Comparison of ENCODE assay signal across 11 cellular contexts in the genomic region with DNA sequence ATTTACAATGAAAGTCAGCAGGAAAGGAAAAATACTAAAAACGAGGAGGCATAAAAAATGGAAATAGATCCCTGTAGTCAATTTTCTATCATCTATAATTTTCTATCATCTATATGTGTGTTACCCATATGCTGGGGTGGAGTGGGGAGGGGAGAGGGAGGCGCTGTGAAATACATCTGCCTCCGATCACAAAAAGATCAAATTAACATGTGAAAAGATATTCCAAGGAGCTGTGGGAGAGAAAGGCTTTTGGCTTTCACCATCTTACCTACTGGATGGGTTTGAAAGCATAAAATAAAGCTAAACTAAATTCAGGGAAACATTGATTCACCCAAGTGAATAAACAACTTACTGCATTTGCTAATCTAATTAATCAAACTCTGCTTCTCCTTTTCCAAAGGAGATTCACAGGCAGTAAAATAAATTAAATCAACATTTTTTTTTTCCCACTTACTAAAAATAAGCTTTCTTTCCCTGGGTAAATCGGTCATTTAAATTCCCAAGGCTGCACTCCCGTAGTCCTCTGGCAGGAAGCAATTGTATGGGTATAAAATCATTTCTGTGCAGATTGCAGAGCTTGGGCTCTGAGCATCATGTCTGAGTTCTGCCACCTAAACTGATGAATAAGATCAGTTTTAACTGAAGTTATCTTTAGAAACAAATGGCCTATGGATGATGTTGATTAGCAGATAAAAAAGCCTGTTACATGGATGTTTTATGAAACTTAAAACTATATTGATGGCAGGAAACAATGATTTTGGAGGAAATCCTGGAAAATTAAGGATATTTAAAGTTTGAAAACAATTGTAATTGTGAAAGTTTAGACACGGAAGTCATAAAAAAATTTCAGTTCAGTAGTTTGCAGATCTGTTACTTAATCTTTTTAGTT.
DNase-seq lines count a peak whose midpoint lies in the region; ATAC-seq and TF ChIP-seq lines count a peak whose summit lies in the region.
"Had no signal": no experiment of that assay in that cellular context is flagged by ENCODE, and none has a peak within 500 bp of the region (broad histone marks: within the 10 kb centered on the region; RNA-seq: fewer than 3 reads in every experiment).

No MANE protein-coding gene starts in this region.

- H3K9ac ChIP-seq in iPS-20b (ENCODE audit: low read depth, low read length), result peak overlapping the region; percentile 74

- peak overlapping the region in 6 of 10 donors; percentile 12 to 67 (median 36) for H3K27ac ChIP-seq in heart right ventricle
- H3K27ac ChIP-seq in right cardiac atrium (ENCODE audit: low read length), result no peak overlapping the region
- H3K27ac ChIP-seq in VCaP, result peak overlapping the region; percentile 95
- H3K27ac ChIP-seq in iPS-20b (ENCODE audit: low read length), result peak overlapping the region; percentile 80
- peak overlapping the region; percentile 4 for H3K27ac ChIP-seq in vagina
- H3K27ac ChIP-seq: lower lobe of right lung had no signal

- WGBS in heart right ventricle, 2 donors, result 47 to 57% methylated on average over 6 of the region's 6 CpGs
- WGBS in right cardiac atrium, result 51% methylated on average over 6 of the region's 6 CpGs

- ATAC-seq in heart right ventricle (no peak), right cardiac atrium (no peak), HG03520 (IDR thresholded peaks at IDR 0.05; ENCODE audit: unreplicated experiment) (no peak), HG03196 (IDR thresholded peaks at IDR 0.05; ENCODE audit: unreplicated experiment) (no peak)
- no peak for ATAC-seq in activated naive CD4-positive, alpha-beta T cell treated with anti-CD3 and anti-CD28 coated beads, Interleukin-2, amount 50 U/mL, for 72 hours
- ATAC-seq: lower lobe of right lung had no signal

- DNase-seq in heart right ventricle (no peak), right cardiac atrium (no peak), vagina (ENCODE audit: extremely low spot score in 2 of 2) (no peak)
- DNase-seq in activated naive CD4-positive, alpha-beta T cell treated with anti-CD3 and anti-CD28 coated beads, Interleukin-2, amount 50 U/mL, for 72 hours (ENCODE audit: low spot score in 2 of 2), result no peak
- DNase-seq: activated CD4-positive, alpha-beta T cell treated with anti-CD3 and anti-CD28 coated beads for 48 hours; activated naive CD4-positive, alpha-beta T cell; lower lobe of right lung had no signal

- intact Hi-C loops in heart right ventricle (cut with DNase I) (loop anchor here in 1 of 10 donors (10.0 kb wide), 1 partner anchor 147 kb away; a partner anchor contains a TSS), right cardiac atrium (cut with DNase I) (loop anchor here in 1 of 4 donors (10.0 kb wide), 1 partner anchor 127 kb away; no protein-coding TSS in a partner anchor), vagina (cut with DNase I) (no loop called here)

- no peaks in the 10 kb centered on the region for H3K27me3 ChIP-seq in heart right ventricle
- no peaks in the 10 kb centered on the region for H3K27me3 ChIP-seq in right cardiac atrium (ENCODE audit: control insufficient read depth, insufficient read depth)
- no peaks in the 10 kb centered on the region for H3K27me3 ChIP-seq in iPS-20b (ENCODE audit: insufficient read depth, low read length)
- H3K27me3 ChIP-seq in vagina, result no peaks in the 10 kb centered on the region

- H3K4me3 ChIP-seq in heart right ventricle, result peak overlapping the region in 2 of 10 donors; percentile 1 to 6
- no peak overlapping the region for H3K4me3 ChIP-seq in right cardiac atrium (ENCODE audit: low read length)
- peak overlapping the region; percentile 58 for H3K4me3 ChIP-seq in iPS-20b (ENCODE audit: low read length)
- H3K4me3 ChIP-seq in vagina, result no peak overlapping the region
- H3K4me3 ChIP-seq: lower lobe of right lung had no signal

- H3K27ac Mint-ChIP-seq in activated naive CD4-positive, alpha-beta T cell treated with anti-CD3 and anti-CD28 coated beads, Interleukin-2, amount 50 U/mL, for 72 hours, result no peak overlapping the region

- H3K4me1 ChIP-seq in heart right ventricle (peaks cover 0 to 30% (median 18%) of the 10 kb centered on the region in 9 donors), right cardiac atrium (ENCODE audit: control insufficient read depth, insufficient read depth, low read length) (peaks cover 2% of the 10 kb centered on the region), iPS-20b (ENCODE audit: insufficient read depth, low read length) (peaks cover 58% of the 10 kb centered on the region), vagina (peaks cover 14% of the 10 kb centered on the region)

- no peaks in the 10 kb centered on the region for H3K36me3 Mint-ChIP-seq in activated naive CD4-positive, alpha-beta T cell treated with anti-CD3 and anti-CD28 coated beads, Interleukin-2, amount 50 U/mL, for 72 hours

- TF ChIP-seq CTCF in heart right ventricle (IDR thresholded peaks at IDR 0.05) (no peak), VCaP (conservative IDR thresholded peaks at IDR 0.05) (no peak), vagina (IDR thresholded peaks at IDR 0.05) (no peak)

- no peaks in the 10 kb centered on the region for H3K9me3 Mint-ChIP-seq in activated naive CD4-positive, alpha-beta T cell treated with anti-CD3 and anti-CD28 coated beads, Interleukin-2, amount 50 U/mL, for 72 hours

- H3K36me3 ChIP-seq in heart right ventricle (no peaks in the 10 kb centered on the region), iPS-20b (ENCODE audit: insufficient read depth, low read depth, low read length) (no peaks in the 10 kb centered on the region), vagina (no peaks in the 10 kb centered on the region)
- H3K36me3 ChIP-seq: lower lobe of right lung had no signal

- H3K9me3 ChIP-seq in heart right ventricle, result no peaks in the 10 kb centered on the region
- H3K9me3 ChIP-seq in right cardiac atrium (ENCODE audit: control insufficient read depth, low read length), result no peaks in the 10 kb centered on the region
- H3K9me3 ChIP-seq in iPS-20b (ENCODE audit: insufficient read depth, low read depth, low read length), result no peaks in the 10 kb centered on the region
- H3K9me3 ChIP-seq in vagina, result no peaks in the 10 kb centered on the region
- H3K9me3 ChIP-seq: lower lobe of right lung had no signal

- no peak for TF ChIP-seq POLR2A in vagina (IDR thresholded peaks at IDR 0.05)
